19 cellular contexts compared by ENCODE assay signal in genomic region chr17:29077320-29077719, GRCh38.
"Had no signal": no experiment of that assay in that cellular context is flagged by ENCODE, and none has a peak within 500 bp of the region (broad histone marks: within the 10 kb centered on the region; RNA-seq: fewer than 3 reads in every experiment).

No MANE protein-coding gene starts in this region.

- H3K27me3 ChIP-seq: body of pancreas, gastrocnemius medialis, heart left ventricle, right atrium auricular region, SJCRH30, tibial nerve had no signal

- H3K27ac ChIP-seq: body of pancreas, heart left ventricle, right atrium auricular region, tibial nerve had no signal

- H3K27ac Mint-ChIP-seq: activated B cell treated with CpG ODN at 0.5 μM for 24 hours; activated CD8-positive, alpha-beta T cell treated with anti-CD3 and anti-CD28 coated beads for 36 hours; activated naive CD8-positive, alpha-beta T cell had no signal

- DNase-seq: activated B cell treated with CpG ODN at 0.5 μM for 24 hours; activated CD4-positive, alpha-beta T cell treated with anti-CD3 and anti-CD28 coated beads for 48 hours; activated CD8-positive, alpha-beta T cell treated with anti-CD3 and anti-CD28 coated beads for 36 hours; activated effector memory CD4-positive, alpha-beta T cell treated with anti-CD3 and anti-CD28 coated beads, Interleukin-2, amount 50 U/mL, for 16 hours; activated T-cell treated with anti-CD3 and anti-CD28 coated beads, Interleukin-2, amount 50 U/mL, for 4 hours; amniotic stem cell; body of pancreas; cerebellar nuclear complex; dermis blood vessel endothelial cell; gastrocnemius medialis; heart left ventricle; left colon; SJCRH30; small intestine; T-helper 2 cell had no signal

- H3K4me3 ChIP-seq: body of pancreas, gastrocnemius medialis, heart left ventricle, lung, right atrium auricular region, SJCRH30, tibial nerve had no signal

- ATAC-seq: activated CD8-positive, alpha-beta T cell treated with anti-CD3 and anti-CD28 coated beads for 36 hours; activated T-cell treated with anti-CD3 and anti-CD28 coated beads, Interleukin-2, amount 50 U/mL, for 4 hours; body of pancreas; gastrocnemius medialis; left colon had no signal

- H3K9me3 Mint-ChIP-seq: activated B cell treated with CpG ODN at 0.5 μM for 24 hours; activated CD8-positive, alpha-beta T cell treated with anti-CD3 and anti-CD28 coated beads for 36 hours; activated T-cell treated with anti-CD3 and anti-CD28 coated beads, Interleukin-2, amount 50 U/mL, for 4 hours had no signal

- H3K9me3 ChIP-seq: body of pancreas, gastrocnemius medialis, heart left ventricle, right atrium auricular region, SJCRH30, tibial nerve had no signal

- H3K4me1 Mint-ChIP-seq: activated B cell treated with CpG ODN at 0.5 μM for 24 hours had no signal

- H3K27me3 Mint-ChIP-seq: activated B cell treated with CpG ODN at 0.5 μM for 24 hours; activated CD8-positive, alpha-beta T cell treated with anti-CD3 and anti-CD28 coated beads for 36 hours; activated naive CD8-positive, alpha-beta T cell had no signal

- H3K4me1 ChIP-seq: body of pancreas had no signal

- H3K4me3 Mint-ChIP-seq: activated B cell treated with CpG ODN at 0.5 μM for 24 hours; activated CD8-positive, alpha-beta T cell treated with anti-CD3 and anti-CD28 coated beads for 36 hours; activated naive CD8-positive, alpha-beta T cell; activated T-cell treated with anti-CD3 and anti-CD28 coated beads, Interleukin-2, amount 50 U/mL, for 4 hours had no signal
